8 cellular contexts compared by ENCODE assay signal in genomic region chr18:80147037-80147417, GRCh38. TPM values are rescaled to one million over a fixed set of nuclear protein-coding genes. Genes with fewer than 3 reads are reported as not detected.
DNase-seq lines count a peak whose midpoint lies in the region; ATAC-seq and TF ChIP-seq lines count a peak whose summit lies in the region.

No MANE protein-coding gene starts in this region.

- peak; percentile 14 for ATAC-seq in GM18870 (IDR thresholded peaks at IDR 0.05; ENCODE audit: unreplicated experiment)
- peak; percentile 38 for ATAC-seq in HG03354 (IDR thresholded peaks at IDR 0.05; ENCODE audit: poor library complexity, severe bottlenecking, unreplicated experiment)
- ATAC-seq in lower lobe of right lung = peak; percentile 32 to 41

- in situ Hi-C loops in astrocyte of the spinal cord (cut with HindIII; ENCODE audit: low sequenced_read_pairs) = no loop called here

- peak overlapping the region; percentile 79 for H3K4me3 ChIP-seq in ACC112 (ENCODE audit: low read depth, low read length)
- peak overlapping the region; percentile 62 for H3K4me3 ChIP-seq in astrocyte of the spinal cord (ENCODE audit: low read depth, low read length)
- H3K4me3 ChIP-seq in lower lobe of right lung = peak overlapping the region; percentile 59
- no peak overlapping the region for H3K4me3 ChIP-seq in H7 (ENCODE audit: insufficient read depth, low read depth, low read length)

- H3K4me1 ChIP-seq in ACC112 (ENCODE audit: control insufficient read depth, insufficient read depth, low read length, unreplicated experiment) = peaks cover 5% of the 10 kb centered on the region
- peaks cover 18% of the 10 kb centered on the region for H3K4me1 ChIP-seq in lower lobe of right lung

- H2AFZ ChIP-seq in ACC112 (ENCODE audit: low read length, unreplicated experiment) = peak overlapping the region; percentile 82

- intact Hi-C loops in lower lobe of right lung (cut with DNase I) = no loop called here

- H3K27ac ChIP-seq in ACC112 (ENCODE audit: low read depth, low read length) (peak overlapping the region; percentile 60), lower lobe of right lung (no peak overlapping the region)

- no peaks in the 10 kb centered on the region for H3K9me3 ChIP-seq in lower lobe of right lung

- TF ChIP-seq CTCF in astrocyte of the spinal cord (IDR thresholded peaks at IDR 0.05; ENCODE audit: low read depth, low read length) (no peak), lower lobe of right lung (IDR thresholded peaks at IDR 0.05) (no peak)

- H3K79me2 ChIP-seq in ACC112 (ENCODE audit: control insufficient read depth, insufficient read depth, low read length, unreplicated experiment) = no peaks in the 10 kb centered on the region

- DNase-seq in astrocyte of the spinal cord (ENCODE audit: low read depth, low spot score) (peak; percentile 14), lower lobe of right lung (no peak), H7 (no peak), SHP77 treated with DMSO at 0.1 percent for 48 hours (lab: John Stamatoyannopoulos, UW) (no peak)
- DNase-seq in stimulated activated CD4-positive, alpha-beta T cell treated with anti-CD3 and anti-CD28 coated beads, Interleukin-4, amount 100 ng/mL, for 1 hour = no peak

- H3K36me3 ChIP-seq in ACC112 (ENCODE audit: insufficient read depth, low read length) (no peaks in the 10 kb centered on the region), lower lobe of right lung (peaks cover 4% of the 10 kb centered on the region), H7 (replicated peaks; ENCODE audit: control insufficient read depth, insufficient read depth, low read length) (peaks cover 21% of the 10 kb centered on the region)

- H3K27me3 ChIP-seq in ACC112 (ENCODE audit: insufficient read depth, low read length) (no peaks in the 10 kb centered on the region), lower lobe of right lung (ENCODE audit: low read depth) (no peaks in the 10 kb centered on the region), H7 (ENCODE audit: control insufficient read depth, insufficient read depth, low read length) (no peaks in the 10 kb centered on the region)

RNA-seq across cellular contexts. Expression of gene ADNP2, which starts 38.0 kb away (rescaled TPM):
- 16.5 TPM for total RNA-seq in lower lobe of right lung
- total RNA-seq in H7 (2014; rRNA removed; shearing (Covaris generic)) = 45.5 and 49.2 TPM in 2 replicates
